ENCODE assay signal across 8 cellular contexts in genomic region chr11:22192289-22192641, GRCh38. TPM values are rescaled to one million over a fixed set of nuclear protein-coding genes. Genes with fewer than 3 reads are reported as not detected.
DNase-seq lines count a peak whose midpoint lies in the region; ATAC-seq, FAIRE-seq and TF ChIP-seq lines count a peak whose summit lies in the region.

No MANE protein-coding gene starts in this region.

- H3K4me1 ChIP-seq in NT2/D1 (ENCODE audit: insufficient read depth, insufficient read length) (no peaks in the 10 kb centered on the region), heart right ventricle (peaks cover 0 to 22% (median 4%) of the 10 kb centered on the region in 9 donors)

- no peak for FAIRE-seq in RCC 7860 (lab: Jason Lieb, UNC)

- H3K36me3 ChIP-seq in NT2/D1 (ENCODE audit: insufficient read depth, insufficient read length, low read length) (no peaks in the 10 kb centered on the region), heart right ventricle (no peaks in the 10 kb centered on the region)

- WGBS in heart right ventricle, 2 donors: 0 to 2% methylated on average over 7 of the region's 7 CpGs

- peak overlapping the region in 9 of 10 donors; percentile 69 to 93 (median 83) for H3K27ac ChIP-seq in heart right ventricle

- H3K9ac ChIP-seq in NT2/D1 (ENCODE audit: insufficient read length, low read depth): peak overlapping the region; percentile 93

- intact Hi-C loops in heart right ventricle (cut with DNase I): loop anchor here in 2 of 10 donors (10.0 kb wide), 2 partner anchors 53 to 483 kb away; no protein-coding TSS in a partner anchor
- intact Hi-C loops in posterior vena cava (cut with DNase I): no loop called here

- H3K4me3 ChIP-seq in NT2/D1 (ENCODE audit: insufficient read length, low read depth): peak overlapping the region; percentile 83
- peak overlapping the region; percentile 38 to 76 (median 63) for H3K4me3 ChIP-seq in heart right ventricle

- peak in 2 of 9 donors; percentile 20 to 25 for TF ChIP-seq CTCF in heart right ventricle (IDR thresholded peaks at IDR 0.05)

- peaks cover 3% of the 10 kb centered on the region for H3K27me3 ChIP-seq in NT2/D1 (ENCODE audit: insufficient read depth, insufficient read length)
- H3K27me3 ChIP-seq in heart right ventricle: peaks cover 0 to 22% (median 0%) of the 10 kb centered on the region in 7 donors

- peak; percentile 15 for DNase-seq in SKM-1 treated with dmso at 0.1 percent for 144 hours (lab: John Stamatoyannopoulos, UW; ENCODE audit: unreplicated experiment)
- DNase-seq in SKM-1 (lab: John Stamatoyannopoulos, UW; ENCODE audit: unreplicated experiment): no peak
- peak; percentile 38 for DNase-seq in NT2/D1 (ENCODE audit: low read depth, low spot score)
- DNase-seq in heart right ventricle: peak in 1 of 2 donors; percentile 8
- peak; percentile 59 for DNase-seq in posterior vena cava (ENCODE audit: low spot score)
- DNase-seq in stimulated activated CD4-positive, alpha-beta T cell treated with anti-CD3 and anti-CD28 coated beads, Interleukin-2, amount 100 ng/mL, for 24 hours: no peak
- no peak for DNase-seq in GOT3 (lab: John Stamatoyannopoulos, UW)
- no peak for DNase-seq in RCC 7860 (ENCODE audit: low spot score)

- peak; percentile 1 to 60 (median 29) for ATAC-seq in heart right ventricle

- no peaks in the 10 kb centered on the region for H3K9me3 ChIP-seq in NT2/D1 (ENCODE audit: insufficient read depth, low read length)
- no peaks in the 10 kb centered on the region for H3K9me3 ChIP-seq in heart right ventricle

RNA-seq across cellular contexts. Expression of gene ANO5, which starts 0.6 kb away (rescaled TPM):
- total RNA-seq in heart right ventricle (10 to 100 TPM; 51.3 to 83.0 (median 60.6) TPM), posterior vena cava (1 to 10 TPM; 2.3 to 3.5 TPM)
- polyA plus RNA-seq in heart right ventricle: 10 to 100 TPM in 1 of 2 donors, 1 to 10 TPM in 1; 4.4 to 15.9 TPM

Comparison
In these comparisons a context has a peak if more than half of its experiments do, and no peak if none do; other contexts are left out.
1. DNase-seq: peak in SKM-1 treated with dmso at 0.1 percent for 144 hours (single experiment), NT2/D1 (single experiment) and posterior vena cava (single experiment); none in SKM-1 (single experiment), stimulated activated CD4-positive, alpha-beta T cell treated with anti-CD3 and anti-CD28 coated beads, Interleukin-2, amount 100 ng/mL, for 24 hours (0 of 2), GOT3 (single experiment) and RCC 7860 (single experiment).
2. RNA of gene ANO5, which starts 0.6 kb away (total RNA-seq): 51.3 to 83.0 TPM in heart right ventricle; 2.3 to 3.5 TPM in posterior vena cava; every median in the first group is over 10 times any median in the second.